ENCODE assay signal across 20 cellular contexts in genomic region chr12:109448272-109448671, GRCh38. TPM values are rescaled to one million over a fixed set of nuclear protein-coding genes. Genes with fewer than 3 reads are reported as not detected.
A peak's percentile ranks its signal among the peaks of the same experiment; 100 is the strongest.
DNase-seq lines count a peak whose midpoint lies in the region; ATAC-seq and TF ChIP-seq lines count a peak whose summit lies in the region.
"Had no signal": no experiment of that assay in that cellular context is flagged by ENCODE, and none has a peak within 500 bp of the region (broad histone marks: within the 10 kb centered on the region; RNA-seq: fewer than 3 reads in every experiment).

No MANE protein-coding gene starts in this region.

- H3K9me2 ChIP-seq in GM23248 (ENCODE audit: insufficient read depth), result no peaks in the 10 kb centered on the region
- H3K9me2 ChIP-seq: SK-N-SH had no signal

- H3K27me3 ChIP-seq in GM23248 (replicated peaks; ENCODE audit: insufficient read depth) (no peaks in the 10 kb centered on the region), osteoblast (ENCODE audit: insufficient read depth, low read length) (no peaks in the 10 kb centered on the region), HAP-1 (ENCODE audit: low read depth) (no peaks in the 10 kb centered on the region)

- H3K4me3 ChIP-seq in GM23248, result no peak overlapping the region
- no peak overlapping the region for H3K4me3 ChIP-seq in choroid plexus epithelial cell (ENCODE audit: low read depth, low read length)
- no peak overlapping the region for H3K4me3 ChIP-seq in osteoblast (ENCODE audit: insufficient read depth, low read length)
- no peak overlapping the region for H3K4me3 ChIP-seq in HAP-1

- in situ Hi-C loops in GM23248 (cut with MboI), result no loop called here
- in situ Hi-C loops in HAP-1 (cut with MboI; ENCODE audit: low sequenced_read_pairs), result no loop called here

- DNase-seq in GM23248 (no peak), choroid plexus epithelial cell (ENCODE audit: low read depth) (peak; percentile 60), iris pigment epithelial cell (ENCODE audit: low read depth) (peak; percentile 29), osteoblast (ENCODE audit: insufficient read length, low spot score, missing footprints) (peak; percentile 6), DMS79 (lab: John Stamatoyannopoulos, UW) (no peak), HAP-1 (ENCODE audit: low spot score in 2 of 2) (no peak), NCI-H82 (lab: John Stamatoyannopoulos, UW) (no peak)
- DNase-seq: C1 segment of cervical spinal cord; CD8-positive, alpha-beta memory T cell; H7; KBM-7; NCI-H1105; NCI-H2081 treated with DMSO at 0.1 percent for 48 hours; NCI-H510A treated with DMSO at 0.1 percent for 48 hours; NCI-H774; PC-3; RPMI8226; SHP77 treated with DMSO at 0.1 percent for 48 hours; SK-N-SH had no signal

- H4K20me1 ChIP-seq in GM23248 (ENCODE audit: insufficient read depth), result no peaks in the 10 kb centered on the region; the same call in 1 of the 2 replicates
- H4K20me1 ChIP-seq in osteoblast (ENCODE audit: insufficient read depth, low read length), result peaks cover 14% of the 10 kb centered on the region

- no peak for ATAC-seq in GM18867 (IDR thresholded peaks at IDR 0.05; ENCODE audit: unreplicated experiment)
- ATAC-seq: PC-3 had no signal

- WGBS in GM23248 (ENCODE audit: low coverage in 1 of 2, low lambda C conversion rate in 2 of 2, missing lambda C conversion rate in 2 of 2), 2 experiments, result 54 to 56% methylated on average over 5 of the region's 5 CpGs

- H3K9me3 ChIP-seq in GM23248 (ENCODE audit: low read depth), result no peaks in the 10 kb centered on the region
- no peaks in the 10 kb centered on the region for H3K9me3 ChIP-seq in osteoblast (ENCODE audit: low read depth, low read length)
- H3K9me3 ChIP-seq in HAP-1, result no peaks in the 10 kb centered on the region
- H3K9me3 ChIP-seq: SK-N-SH had no signal

- TF ChIP-seq CTCF in choroid plexus epithelial cell (conservative IDR thresholded peaks at IDR 0.05; ENCODE audit: low read depth, low read length) (no peak), osteoblast (IDR thresholded peaks at IDR 0.05; ENCODE audit: extremely low read depth, low read depth, low read length) (no peak)

- no peak overlapping the region for H2AFZ ChIP-seq in GM23248
- H2AFZ ChIP-seq in osteoblast (ENCODE audit: low read length), result no peak overlapping the region

- H3K4me1 ChIP-seq in GM23248 (ENCODE audit: insufficient read depth) (peaks cover 27% of the 10 kb centered on the region), osteoblast (ENCODE audit: insufficient read depth, low read length) (peaks cover 30% of the 10 kb centered on the region), HAP-1 (no peaks in the 10 kb centered on the region)

- no peak overlapping the region for H3K9ac ChIP-seq in GM23248
- H3K9ac ChIP-seq: SK-N-SH had no signal

- peaks cover 90% of the 10 kb centered on the region for H3K79me2 ChIP-seq in GM23248 (ENCODE audit: insufficient read depth)
- peaks cover 62% of the 10 kb centered on the region for H3K79me2 ChIP-seq in osteoblast (ENCODE audit: insufficient read depth, low read length)

- H3K27ac ChIP-seq in GM23248, result no peak overlapping the region; the same call in 1 of the 2 replicates
- peak overlapping the region; percentile 4 for H3K27ac ChIP-seq in osteoblast (ENCODE audit: low read depth, low read length)

- peak overlapping the region; percentile 1 for H3K4me2 ChIP-seq in GM23248 (ENCODE audit: unreplicated experiment)
- H3K4me2 ChIP-seq in osteoblast (ENCODE audit: insufficient read depth, low read length), result no peak overlapping the region
- H3K4me2 ChIP-seq: SK-N-SH had no signal

- H3F3A ChIP-seq in GM23248 (ENCODE audit: insufficient read depth), result peaks cover 38% of the 10 kb centered on the region

- H3K36me3 ChIP-seq in GM23248 (ENCODE audit: low read depth) (peaks cover 61% of the 10 kb centered on the region), osteoblast (ENCODE audit: insufficient read depth, low read length) (peaks cover 87% of the 10 kb centered on the region), HAP-1 (replicated peaks) (peaks cover 17% of the 10 kb centered on the region)

RNA-seq across cellular contexts. Expression of gene KCTD10, which starts 28.8 kb away (rescaled TPM):
- 97.0 and 117 TPM in 2 replicates for total RNA-seq in GM23248 (2014; rRNA removed; shearing (Covaris generic))
- 81.1 and 83.4 TPM in 2 replicates for polyA plus RNA-seq in GM23248 (2016; fragmentation: Nextera tagmentation; extraction: Ambion mirVana)
- total RNA-seq in osteoblast, result 94.6 and 102 TPM in 2 replicates

RNA-seq across cellular contexts. Expression of gene UBE3B, which starts 29.2 kb away (rescaled TPM):
- 32.0 and 34.7 TPM in 2 replicates for total RNA-seq in GM23248 (2014; rRNA removed; shearing (Covaris generic))
- polyA plus RNA-seq in GM23248 (2016; fragmentation: Nextera tagmentation; extraction: Ambion mirVana), result 34.3 and 38.3 TPM in 2 replicates
- total RNA-seq in osteoblast, result 34.8 and 40.9 TPM in 2 replicates

Comparison
In these comparisons a context has a peak if more than half of its experiments do, and no peak if none do; other contexts are left out.
1. DNase-seq: peak in choroid plexus epithelial cell (single experiment), iris pigment epithelial cell (single experiment) and osteoblast (single experiment); none in GM23248 (single experiment), DMS79 (single experiment), HAP-1 (0 of 2) and NCI-H82 (single experiment).